8 cellular contexts compared by ENCODE assay signal in the genomic region with DNA sequence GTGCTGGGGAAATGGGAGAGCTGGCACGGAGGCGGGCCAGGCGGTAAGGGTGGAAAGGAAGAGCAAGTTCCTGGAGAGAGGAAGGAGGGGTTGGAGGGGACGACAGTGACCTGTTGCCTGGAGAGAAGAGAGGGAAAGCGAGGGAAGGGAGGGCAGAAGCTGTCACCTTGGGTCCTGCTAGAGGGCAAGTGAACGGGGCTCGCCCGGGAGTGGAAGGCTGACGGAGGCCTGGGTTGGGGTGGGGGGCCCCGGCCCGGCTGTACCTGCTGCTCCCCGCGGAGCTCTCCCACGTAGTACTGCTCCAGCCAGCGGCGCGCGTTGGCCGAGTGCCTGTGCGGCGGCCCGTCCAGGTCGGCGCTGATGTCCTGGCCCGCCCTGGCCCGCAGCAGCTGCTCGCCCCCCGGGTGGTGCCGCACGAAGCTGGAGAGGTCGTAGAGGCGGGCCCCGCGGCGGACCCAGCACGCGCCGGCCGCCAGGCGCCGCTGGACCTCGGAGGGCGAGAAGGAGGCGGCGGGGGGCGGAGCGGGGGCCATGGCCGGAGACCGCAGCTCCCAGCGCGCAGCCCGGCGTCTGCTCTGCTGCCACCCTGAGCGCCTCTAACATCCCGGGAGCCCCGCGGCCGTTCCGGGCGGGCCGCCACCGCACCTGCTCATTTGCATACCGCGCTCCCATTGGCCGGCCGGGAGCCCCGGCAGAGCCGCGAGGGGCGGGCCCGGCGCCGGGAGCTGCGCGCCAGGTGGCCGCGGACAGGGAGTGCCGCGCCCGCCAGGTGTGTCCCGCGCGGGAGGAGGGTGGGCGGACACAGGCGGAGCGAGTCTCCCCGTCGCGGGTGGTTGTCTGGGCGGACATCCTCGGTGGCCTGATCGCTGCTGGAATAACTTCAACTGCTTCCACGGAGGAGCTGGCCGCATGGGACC. TPM values are rescaled to one million over a fixed set of nuclear protein-coding genes. Genes with fewer than 3 reads are reported as not detected.
DNase-seq lines count a peak whose midpoint lies in the region; ATAC-seq and TF ChIP-seq lines count a peak whose summit lies in the region.

A gene with protein sequence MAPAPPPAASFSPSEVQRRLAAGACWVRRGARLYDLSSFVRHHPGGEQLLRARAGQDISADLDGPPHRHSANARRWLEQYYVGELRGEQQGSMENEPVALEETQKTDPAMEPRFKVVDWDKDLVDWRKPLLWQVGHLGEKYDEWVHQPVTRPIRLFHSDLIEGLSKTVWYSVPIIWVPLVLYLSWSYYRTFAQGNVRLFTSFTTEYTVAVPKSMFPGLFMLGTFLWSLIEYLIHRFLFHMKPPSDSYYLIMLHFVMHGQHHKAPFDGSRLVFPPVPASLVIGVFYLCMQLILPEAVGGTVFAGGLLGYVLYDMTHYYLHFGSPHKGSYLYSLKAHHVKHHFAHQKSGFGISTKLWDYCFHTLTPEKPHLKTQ (minus strand): TSS at position 598 of the 917 bp plus-strand sequence. CDS start 65 bp downstream, at position 533.

- H4K20me1 ChIP-seq in DND-41 (ENCODE audit: insufficient read depth, low read length): no peaks in the 10 kb centered on the region

- 3% methylated on average over 94 of the region's 94 CpGs for WGBS in thymus

- H3K9me3 ChIP-seq in DND-41 (ENCODE audit: insufficient read depth, low read length, severe bottlenecking) (no peaks in the 10 kb centered on the region), thymus (ENCODE audit: control insufficient read depth) (no peaks in the 10 kb centered on the region)

- in situ Hi-C loops in KBM-7 (cut with MboI; ENCODE audit: low pct_unique_long_range_greater_than_20kb, low sequenced_read_pairs): no loop called here

- DNase-seq in DND-41 (peak; percentile 49), KBM-7 (peak; percentile 53), RKO (ENCODE audit: low spot score) (peak; percentile 74), glomerular visceral epithelial cell (ENCODE audit: extremely low spot score) (peak; percentile 73), omental fat pad (ENCODE audit: low spot score) (peak; percentile 30)
- DNase-seq in activated effector memory CD4-positive, alpha-beta T cell treated with anti-CD3 and anti-CD28 coated beads, Interleukin-2, amount 50 U/mL, for 16 hours: peak; percentile 88

- H3K4me3 ChIP-seq in DND-41 (ENCODE audit: low read depth in 1 of 2, low read length in 2 of 2): no peak within 1 kb of the TSS
- peak within 1 kb of the TSS; percentile 63 for H3K4me3 ChIP-seq in thymus (ENCODE audit: low read length)

- no peak for TF ChIP-seq CTCF in DND-41 (IDR thresholded peaks at IDR 0.05; ENCODE audit: borderline replicate concordance, extremely low read depth, low read length, poor library complexity, severe bottlenecking)
- no peak for TF ChIP-seq CTCF in omental fat pad (IDR thresholded peaks at IDR 0.05)

- H3K27ac ChIP-seq in DND-41 (ENCODE audit: low read length) (no peak within 1 kb of the TSS), thymus (ENCODE audit: low read depth) (no peak within 1 kb of the TSS)

- no peak within 1 kb of the TSS for H2AFZ ChIP-seq in DND-41 (ENCODE audit: low read depth, low read length)

- ATAC-seq in DND-41 (ENCODE audit: insufficient read depth, low read depth): peak; percentile 97
- peak; percentile 89 for ATAC-seq in GM21723 (IDR thresholded peaks at IDR 0.05; ENCODE audit: unreplicated experiment)
- ATAC-seq in omental fat pad (ENCODE audit: low FRiP score): peak; percentile 92

- no peaks in the 10 kb centered on the region for H3K79me2 ChIP-seq in DND-41 (ENCODE audit: insufficient read depth, low read length)

- H3K36me3 ChIP-seq in DND-41 (ENCODE audit: insufficient read depth, low read length) (no peaks in the 10 kb centered on the region), thymus (ENCODE audit: control insufficient read depth, insufficient read depth) (no peaks in the 10 kb centered on the region)

- H3K4me1 ChIP-seq in DND-41 (ENCODE audit: insufficient read depth, low read length) (no peaks in the 10 kb centered on the region), thymus (ENCODE audit: control insufficient read depth, insufficient read depth, low read length) (peaks cover 16% of the 10 kb centered on the region)

- H3K27me3 ChIP-seq in DND-41 (ENCODE audit: insufficient read depth, low read length, poor library complexity): peaks cover 22% of the 10 kb centered on the region
- H3K27me3 ChIP-seq in thymus (ENCODE audit: control insufficient read depth, insufficient read depth): no peaks in the 10 kb centered on the region

- no peak within 1 kb of the TSS for H3K9ac ChIP-seq in DND-41 (ENCODE audit: low read depth, low read length)

- H3K4me2 ChIP-seq in DND-41 (ENCODE audit: insufficient read depth, low read length): no peak within 1 kb of the TSS

RNA-seq across cellular contexts. Expression of the gene that starts here (rescaled TPM):
- total RNA-seq in omental fat pad: not detected
- 2.9 TPM for polyA plus RNA-seq in thymus

Comparison
In these comparisons a context has a peak if more than half of its experiments do, and no peak if none do; other contexts are left out.
1. Peak in DNase-seq and ATAC-seq in omental fat pad; RNA of the gene not detected or under 1 TPM.
2. DNase-seq: peak in every context shown above with its lines; median percentile 88 in activated effector memory CD4-positive, alpha-beta T cell treated with anti-CD3 and anti-CD28 coated beads, Interleukin-2, amount 50 U/mL, for 16 hours; 74 in RKO; 73 in glomerular visceral epithelial cell; 53 in KBM-7; 49 in DND-41; 30 in omental fat pad.